Comparison of ENCODE assay signal across 28 cellular contexts in genomic region chr2:178383718-178384117, GRCh38.
"Had no signal": no experiment of that assay in that cellular context is flagged by ENCODE, and none has a peak within 500 bp of the region (broad histone marks: within the 10 kb centered on the region; RNA-seq: fewer than 3 reads in every experiment).

No MANE protein-coding gene starts in this region.

- ATAC-seq: natural killer cell; right cardiac atrium; sciatic nerve; stimulated activated memory B cell treated with anti-CD40 and anti-IgM and Interleukin-4, amounts not matched to agents 10 μg/mL and 1 μg/mL and 100 μg/mL, for 72 hours; stimulated activated naive CD8-positive, alpha-beta T cell treated with anti-CD3 and anti-CD28 coated beads, Interleukin-15, amount 100 ng/mL, for 72 hours; stimulated activated naive CD8-positive, alpha-beta T cell treated with anti-CD3 and anti-CD28 coated beads, Interleukin-15, Interleukin-2, amounts not matched to agents 100 U/mL and 50 U/mL, for 24 hours; upper lobe of right lung had no signal

- H3K27me3 ChIP-seq: neural progenitor cell, ovary, spleen, suprapubic skin, testis, tibial artery, transverse colon, upper lobe of right lung, uterus had no signal

- DNase-seq: natural killer cell; occipital lobe; ovary; posterior cingulate gyrus; psoas muscle; right cardiac atrium; spleen; stimulated activated CD4-positive, alpha-beta T cell treated with anti-CD3 and anti-CD28 coated beads, Interleukin-12 subunit alpha, Interleukin-12 subunit beta, amount 100 ng/mL, for 4 hours; stimulated activated CD4-positive, alpha-beta T cell treated with anti-CD3 and anti-CD28 coated beads, Interleukin-1b, Interleukin-23, amount 100 ng/mL, for 48 hours; stimulated activated CD4-positive, alpha-beta T cell treated with anti-CD3 and anti-CD28 coated beads, Interleukin-4, amount 100 ng/mL, for 1 hour; stimulated activated CD4-positive, alpha-beta T cell treated with anti-CD3 and anti-CD28 coated beads, Interleukin-4, amount 100 ng/mL, for 4 hours; stimulated activated CD8-positive, alpha-beta memory T cell treated with anti-CD3 and anti-CD28 coated beads, Interleukin-4, amount 100 ng/mL, for 48 hours; stimulated activated naive CD4-positive, alpha-beta T cell; stimulated activated naive CD8-positive, alpha-beta T cell treated with anti-CD3 and anti-CD28 coated beads, Interleukin-15, amount 100 ng/mL, for 72 hours; stimulated activated naive CD8-positive, alpha-beta T cell treated with anti-CD3 and anti-CD28 coated beads, Interleukin-15, Interleukin-2, amounts not matched to agents 100 U/mL and 50 U/mL, for 24 hours; substantia nigra; testis; tibial artery; transverse colon; upper lobe of right lung; uterus had no signal

- H3K9me3 ChIP-seq: ovary, psoas muscle, spleen, suprapubic skin, testis, tibial artery, transverse colon, upper lobe of right lung, uterus had no signal

- H3K9ac ChIP-seq: parathyroid adenoma had no signal

- H3K79me2 ChIP-seq: parathyroid adenoma had no signal

- H3K4me1 ChIP-seq: neural progenitor cell, parathyroid adenoma, psoas muscle, spleen, suprapubic skin, testis, tibial artery, transverse colon, upper lobe of right lung, uterus had no signal

- H3K4me3 ChIP-seq: neural progenitor cell, ovary, psoas muscle, skin epidermis, smooth muscle cell, spleen, suprapubic skin, testis, tibial artery, transverse colon, upper lobe of right lung, uterus had no signal

- H3K27ac ChIP-seq: neural progenitor cell, ovary, parathyroid adenoma, psoas muscle, skin epidermis, spleen, suprapubic skin, testis, tibial artery, transverse colon, upper lobe of right lung, uterus had no signal

- H3K36me3 ChIP-seq: neural progenitor cell, ovary, spleen, transverse colon, upper lobe of right lung, uterus had no signal

- H2AFZ ChIP-seq: neural progenitor cell, parathyroid adenoma had no signal

- H3K4me2 ChIP-seq: neural progenitor cell, smooth muscle cell had no signal
